8 cellular contexts compared by ENCODE assay signal in genomic region chr3:183427206-183428139, GRCh38. TPM values are rescaled to one million over a fixed set of nuclear protein-coding genes. Genes with fewer than 3 reads are reported as not detected.
DNase-seq lines count a peak whose midpoint lies in the region; ATAC-seq and TF ChIP-seq lines count a peak whose summit lies in the region.

No MANE protein-coding gene starts in this region.

- no peak for TF ChIP-seq EP300 in stomach (IDR thresholded peaks at IDR 0.05)

- H3K9me3 Mint-ChIP-seq in activated T-helper 1 cell treated with anti-CD3 and anti-CD28 coated beads, Interleukin-12 subunit alpha, Interleukin-12 subunit beta, Interleukin-2, Interleukin-4 antibody, amounts not matched to agents 30 ng/mL and 10 ng/mL and 1 ng/mL, durations not matched to agents 14 hours and 24 hours and 36 hours = peaks cover 3% of the 10 kb centered on the region

- H3K4me3 ChIP-seq in stomach = peak overlapping the region; percentile 62 to 92 (median 79)

- H3K27ac Mint-ChIP-seq in activated T-helper 1 cell treated with anti-CD3 and anti-CD28 coated beads, Interleukin-12 subunit alpha, Interleukin-12 subunit beta, Interleukin-2, Interleukin-4 antibody, amounts not matched to agents 30 ng/mL and 10 ng/mL and 1 ng/mL, durations not matched to agents 14 hours and 24 hours and 36 hours = peak overlapping the region; percentile 42

- peaks cover 33% of the 10 kb centered on the region for H3K4me1 Mint-ChIP-seq in activated T-helper 1 cell treated with anti-CD3 and anti-CD28 coated beads, Interleukin-12 subunit alpha, Interleukin-12 subunit beta, Interleukin-2, Interleukin-4 antibody, amounts not matched to agents 30 ng/mL and 10 ng/mL and 1 ng/mL, durations not matched to agents 14 hours and 24 hours and 36 hours (ENCODE audit: low read depth)

- H3K27me3 ChIP-seq in stomach = peaks cover 8 to 71% (median 26%) of the 10 kb centered on the region in 3 donors

- H3K27ac ChIP-seq in stomach = no peak overlapping the region

- H3K36me3 ChIP-seq in stomach = no peaks in the 10 kb centered on the region

- H3K27me3 Mint-ChIP-seq in activated T-helper 1 cell treated with anti-CD3 and anti-CD28 coated beads, Interleukin-12 subunit alpha, Interleukin-12 subunit beta, Interleukin-2, Interleukin-4 antibody, amounts not matched to agents 30 ng/mL and 10 ng/mL and 1 ng/mL, durations not matched to agents 14 hours and 24 hours and 36 hours (ENCODE audit: insufficient read depth) = peaks cover 9% of the 10 kb centered on the region

- peak; percentile 6 for DNase-seq in stimulated activated naive CD4-positive, alpha-beta T cell treated with Interleukin-2 at 50 U/mL for 16 hours (lab: John Stamatoyannopoulos, UW)
- no peak for DNase-seq in stimulated activated naive CD4-positive, alpha-beta T cell (lab: John Stamatoyannopoulos, UW)
- no peak for DNase-seq in activated T-helper 1 cell treated with anti-CD3 and anti-CD28 coated beads, Interleukin-12 subunit alpha, Interleukin-12 subunit beta, Interleukin-2, Interleukin-4 antibody, amounts not matched to agents 30 ng/mL and 10 ng/mL and 1 ng/mL, durations not matched to agents 14 hours and 24 hours and 36 hours (ENCODE audit: low spot score)
- DNase-seq in iPS-NIHi7 (ENCODE audit: extremely low spot score) (peak; percentile 45), stomach (no peak), cerebellar nuclear complex (lab: John Stamatoyannopoulos, UW) (no peak), HUDEP-2 (lab: John Stamatoyannopoulos, UW; ENCODE audit: unreplicated experiment in 76 of 76) (no peak)

- H3K9me3 ChIP-seq in stomach = no peaks in the 10 kb centered on the region

- H3K36me3 Mint-ChIP-seq in activated T-helper 1 cell treated with anti-CD3 and anti-CD28 coated beads, Interleukin-12 subunit alpha, Interleukin-12 subunit beta, Interleukin-2, Interleukin-4 antibody, amounts not matched to agents 30 ng/mL and 10 ng/mL and 1 ng/mL, durations not matched to agents 14 hours and 24 hours and 36 hours (ENCODE audit: low read depth) = peaks cover 3% of the 10 kb centered on the region

- no peak for TF ChIP-seq CTCF in stomach (IDR thresholded peaks at IDR 0.05)

- no peak for TF ChIP-seq POLR2A in stomach (IDR thresholded peaks at IDR 0.05)

- peak overlapping the region; percentile 82 for H3K4me3 Mint-ChIP-seq in activated T-helper 1 cell treated with anti-CD3 and anti-CD28 coated beads, Interleukin-12 subunit alpha, Interleukin-12 subunit beta, Interleukin-2, Interleukin-4 antibody, amounts not matched to agents 30 ng/mL and 10 ng/mL and 1 ng/mL, durations not matched to agents 14 hours and 24 hours and 36 hours

- intact Hi-C loops in activated T-helper 1 cell treated with anti-CD3 and anti-CD28 coated beads, Interleukin-12 subunit alpha, Interleukin-12 subunit beta, Interleukin-2, Interleukin-4 antibody, amounts not matched to agents 30 ng/mL and 10 ng/mL and 1 ng/mL, durations not matched to agents 14 hours and 24 hours and 36 hours (cut with micrococcal nuclease) = loop anchor here (1.0 kb wide), 1 partner anchor 271 kb away; no protein-coding TSS in a partner anchor
- intact Hi-C loops in stomach (cut with DNase I; ENCODE audit: low total_unique reads) = no loop called here

- WGBS in stomach, 5 donors = 23 to 31% (median 28%) methylated on average over 32 to 40 of the region's 40 CpGs

- ATAC-seq in HG03432 (IDR thresholded peaks at IDR 0.05; ENCODE audit: unreplicated experiment) = no peak

- peaks cover 16 to 21% (median 20%) of the 10 kb centered on the region in 4 donors for H3K4me1 ChIP-seq in stomach

RNA-seq across cellular contexts. Expression of gene MCF2L2, which starts 0.9 kb away (rescaled TPM):
- total RNA-seq in activated T-helper 1 cell treated with anti-CD3 and anti-CD28 coated beads, Interleukin-12 subunit alpha, Interleukin-12 subunit beta, Interleukin-2, Interleukin-4 antibody, amounts not matched to agents 30 ng/mL and 10 ng/mL and 1 ng/mL, durations not matched to agents 14 hours and 24 hours and 36 hours = 4.1 and 6.1 TPM in 2 replicates
- total RNA-seq in stomach = 1 to 10 TPM in 1 of 5 donors, under 1 TPM in 2, not detected in 2; 0.14 to 2.0 (median 0.29) TPM
- under 1 TPM; 0.05 to 0.46 (median 0.12) TPM for polyA plus RNA-seq in stomach

Comparison
In these comparisons a context has a peak if more than half of its experiments do, and no peak if none do; other contexts are left out.
1. DNase-seq: peak in stimulated activated naive CD4-positive, alpha-beta T cell treated with Interleukin-2 at 50 U/mL for 16 hours (single experiment) and iPS-NIHi7 (single experiment); none in stimulated activated naive CD4-positive, alpha-beta T cell (0 of 6), activated T-helper 1 cell treated with anti-CD3 and anti-CD28 coated beads, Interleukin-12 subunit alpha, Interleukin-12 subunit beta, Interleukin-2, Interleukin-4 antibody, amounts not matched to agents 30 ng/mL and 10 ng/mL and 1 ng/mL, durations not matched to agents 14 hours and 24 hours and 36 hours (single experiment), stomach (single experiment), cerebellar nuclear complex (0 of 2) and HUDEP-2 (0 of 76).